ENCODE assay signal across 1 cellular context in genomic region chr19:17946965-17947784, GRCh38.
TF ChIP-seq lines count a peak whose summit lies in the region.

No MANE protein-coding gene starts in this region.

TF ChIP-seq in HepG2, 621 proteins besides CTCF, POLR2A, EP300 and RAD21 (continued from another document):
- TF ChIP-seq WIZ (CRISPR knock-in tag; IDR thresholded peaks at IDR 0.05) (no peak), ZNF468 (CRISPR knock-in tag; IDR thresholded peaks at IDR 0.05) (no peak), SALL1 (CRISPR knock-in tag; IDR thresholded peaks at IDR 0.05) (0 out of 2 replicates have a peak, but pooled peaks have one; percentile 15)
